ENCODE assay signal across 8 cellular contexts in the genomic region with DNA sequence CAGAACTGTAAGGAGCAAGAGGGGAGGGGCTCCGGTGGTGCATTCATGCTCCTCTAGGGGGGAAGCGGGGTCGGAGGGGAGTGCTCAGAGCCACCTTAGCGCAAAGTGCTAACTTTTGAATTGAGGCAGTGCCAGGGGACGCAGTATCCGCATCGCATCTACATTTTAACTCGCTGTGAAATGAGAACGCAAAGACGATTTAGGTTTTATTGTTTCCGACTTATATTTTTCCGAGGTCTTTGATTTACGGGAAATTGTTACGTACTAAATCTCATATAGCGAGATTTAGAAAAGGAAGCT. TPM values are rescaled to one million over a fixed set of nuclear protein-coding genes. Genes with fewer than 3 reads are reported as not detected.
A peak's percentile ranks its signal among the peaks of the same experiment; 100 is the strongest.
DNase-seq lines count a peak whose midpoint lies in the region; ATAC-seq and TF ChIP-seq lines count a peak whose summit lies in the region.

No MANE protein-coding gene starts in this region.

- H3K9me3 Mint-ChIP-seq in progenitor cell of endocrine pancreas (ENCODE audit: low read depth): no peaks in the 10 kb centered on the region

- peak overlapping the region; percentile 86 for H3K4me2 ChIP-seq in DOHH2 (ENCODE audit: low read length)

- no peak for TF ChIP-seq CTCF in DOHH2 (IDR thresholded peaks at IDR 0.05; ENCODE audit: low read depth, low read length, poor library complexity, severe bottlenecking)
- TF ChIP-seq CTCF in progenitor cell of endocrine pancreas (IDR thresholded peaks at IDR 0.05; ENCODE audit: unreplicated experiment): no peak

- peak overlapping the region; percentile 99 for H3K27ac Mint-ChIP-seq in progenitor cell of endocrine pancreas

- no peaks in the 10 kb centered on the region for H3K27me3 ChIP-seq in DOHH2 (ENCODE audit: control insufficient read depth, low read length)
- no peaks in the 10 kb centered on the region for H3K27me3 ChIP-seq in esophagus (ENCODE audit: control insufficient read depth in 1 of 2, insufficient read depth in 2 of 2, low read length in 2 of 2)

- peaks cover 16% of the 10 kb centered on the region for H3K36me3 ChIP-seq in DOHH2 (ENCODE audit: control insufficient read depth, low read length)
- no peaks in the 10 kb centered on the region for H3K36me3 ChIP-seq in esophagus (ENCODE audit: control insufficient read depth in 2 of 2, insufficient read depth in 2 of 2, low read length in 1 of 2)

- peaks cover 20% of the 10 kb centered on the region for H3K4me1 Mint-ChIP-seq in progenitor cell of endocrine pancreas (ENCODE audit: low read depth)

- peak overlapping the region; percentile 94 for H3K4me3 Mint-ChIP-seq in progenitor cell of endocrine pancreas (ENCODE audit: low read depth)

- H3K4me3 ChIP-seq in DOHH2 (ENCODE audit: low read length): peak overlapping the region; percentile 97
- H3K4me3 ChIP-seq in esophagus (ENCODE audit: low read depth in 1 of 2, low read length in 2 of 2): peak overlapping the region; percentile 80 to 87

- H3K79me2 ChIP-seq in DOHH2 (ENCODE audit: control insufficient read depth, low read length): peaks cover 44% of the 10 kb centered on the region

- H3K27ac ChIP-seq in DOHH2 (ENCODE audit: low read depth, low read length): peak overlapping the region; percentile 63
- H3K27ac ChIP-seq in esophagus (ENCODE audit: low read depth in 2 of 2, low read length in 1 of 2): peak overlapping the region; percentile 95 to 96

- H3K27me3 Mint-ChIP-seq in progenitor cell of endocrine pancreas: no peaks in the 10 kb centered on the region

- DNase-seq in progenitor cell of endocrine pancreas (ENCODE audit: low spot score, unreplicated experiment): no peak
- no peak for DNase-seq in HPDE6-E6E7 (ENCODE audit: extremely low spot score)
- no peak for DNase-seq in SIG-M5 treated with dmso at 0.1 percent for 504 hours (lab: John Stamatoyannopoulos, UW; ENCODE audit: unreplicated experiment)

- no peaks in the 10 kb centered on the region for H3K9me2 ChIP-seq in DOHH2 (replicated peaks; ENCODE audit: control insufficient read depth, low read length)

- no peaks in the 10 kb centered on the region for H3K9me3 ChIP-seq in DOHH2 (ENCODE audit: control insufficient read depth, insufficient read depth, low read length)
- H3K9me3 ChIP-seq in esophagus (ENCODE audit: control insufficient read depth in 2 of 2, insufficient read depth in 1 of 2, low read depth in 1 of 2, low read length in 1 of 2): no peaks in the 10 kb centered on the region

- ATAC-seq in GM19397 (IDR thresholded peaks at IDR 0.05; ENCODE audit: unreplicated experiment): no peak
- no peak for ATAC-seq in GM18868 (IDR thresholded peaks at IDR 0.05; ENCODE audit: unreplicated experiment)

- peaks cover 1% of the 10 kb centered on the region for H3K36me3 Mint-ChIP-seq in progenitor cell of endocrine pancreas (ENCODE audit: insufficient read depth)

- peaks cover 23% of the 10 kb centered on the region for H3K4me1 ChIP-seq in DOHH2 (ENCODE audit: control insufficient read depth, low read length)
- peaks cover 0 to 2% of the 10 kb centered on the region in 2 donors for H3K4me1 ChIP-seq in esophagus (ENCODE audit: control insufficient read depth in 2 of 2, insufficient read depth in 2 of 2, low read length in 1 of 2)

- 0% methylated on average over 15 of the region's 15 CpGs for WGBS in esophagus, 2 donors

- H4K20me1 ChIP-seq in DOHH2 (ENCODE audit: control insufficient read depth, insufficient read depth, low read depth, low read length): no peaks in the 10 kb centered on the region

- H3F3A ChIP-seq in DOHH2 (ENCODE audit: control insufficient read depth, insufficient read depth): peaks cover 4% of the 10 kb centered on the region; the same call in 1 of the 2 replicates

- peak; percentile 36; the same call in 1 of the 2 replicates for TF ChIP-seq POLR2A in Raji (IDR thresholded peaks at IDR 0.05; ENCODE audit: insufficient read depth, low read depth, low read length)

RNA-seq across cellular contexts. Expression of gene TCAIM, which starts 0.2 kb away (rescaled TPM):
- polyA plus RNA-seq in esophagus: 1 to 10 TPM; 9.7 TPM
- total RNA-seq in progenitor cell of endocrine pancreas: 33.8 and 34.1 TPM in 2 replicates
